ENCODE assay signal across 1 cellular context in genomic region chr19:583968-584239, GRCh38.
TF ChIP-seq lines count a peak whose summit lies in the region.

No MANE protein-coding gene starts in this region.

TF ChIP-seq in K562, 482 proteins besides CTCF, POLR2A, EP300 and RAD21 (continued from another document):
- peak; percentile 45 for TF ChIP-seq HMGN3 (IDR thresholded peaks at IDR 0.05; ENCODE audit: borderline replicate concordance, extremely low read depth, insufficient read length, low read depth, low read length)
- TF ChIP-seq MBD2 (IDR thresholded peaks at IDR 0.05; ENCODE audit: borderline replicate concordance, low read depth), result 0 out of 2 replicates have a peak, but pooled peaks have one; percentile 13
- TF ChIP-seq FOXM1 (IDR thresholded peaks at IDR 0.05; ENCODE audit: low read depth), result no peak
- no peak for TF ChIP-seq FOXM1 (CRISPR knock-in tag; IDR thresholded peaks at IDR 0.05; ENCODE audit: low read depth)
- TF ChIP-seq MECOM (CRISPR knock-in tag; IDR thresholded peaks at IDR 0.05), result no peak
- 0 out of 2 replicates have a peak, but pooled peaks have one; percentile 4 for TF ChIP-seq GABPB1 (CRISPR knock-in tag; IDR thresholded peaks at IDR 0.05)
- TF ChIP-seq NFIC (IDR thresholded peaks at IDR 0.05), result 0 out of 2 replicates have a peak, but pooled peaks have one; percentile 3
- TF ChIP-seq, protein P1, sequence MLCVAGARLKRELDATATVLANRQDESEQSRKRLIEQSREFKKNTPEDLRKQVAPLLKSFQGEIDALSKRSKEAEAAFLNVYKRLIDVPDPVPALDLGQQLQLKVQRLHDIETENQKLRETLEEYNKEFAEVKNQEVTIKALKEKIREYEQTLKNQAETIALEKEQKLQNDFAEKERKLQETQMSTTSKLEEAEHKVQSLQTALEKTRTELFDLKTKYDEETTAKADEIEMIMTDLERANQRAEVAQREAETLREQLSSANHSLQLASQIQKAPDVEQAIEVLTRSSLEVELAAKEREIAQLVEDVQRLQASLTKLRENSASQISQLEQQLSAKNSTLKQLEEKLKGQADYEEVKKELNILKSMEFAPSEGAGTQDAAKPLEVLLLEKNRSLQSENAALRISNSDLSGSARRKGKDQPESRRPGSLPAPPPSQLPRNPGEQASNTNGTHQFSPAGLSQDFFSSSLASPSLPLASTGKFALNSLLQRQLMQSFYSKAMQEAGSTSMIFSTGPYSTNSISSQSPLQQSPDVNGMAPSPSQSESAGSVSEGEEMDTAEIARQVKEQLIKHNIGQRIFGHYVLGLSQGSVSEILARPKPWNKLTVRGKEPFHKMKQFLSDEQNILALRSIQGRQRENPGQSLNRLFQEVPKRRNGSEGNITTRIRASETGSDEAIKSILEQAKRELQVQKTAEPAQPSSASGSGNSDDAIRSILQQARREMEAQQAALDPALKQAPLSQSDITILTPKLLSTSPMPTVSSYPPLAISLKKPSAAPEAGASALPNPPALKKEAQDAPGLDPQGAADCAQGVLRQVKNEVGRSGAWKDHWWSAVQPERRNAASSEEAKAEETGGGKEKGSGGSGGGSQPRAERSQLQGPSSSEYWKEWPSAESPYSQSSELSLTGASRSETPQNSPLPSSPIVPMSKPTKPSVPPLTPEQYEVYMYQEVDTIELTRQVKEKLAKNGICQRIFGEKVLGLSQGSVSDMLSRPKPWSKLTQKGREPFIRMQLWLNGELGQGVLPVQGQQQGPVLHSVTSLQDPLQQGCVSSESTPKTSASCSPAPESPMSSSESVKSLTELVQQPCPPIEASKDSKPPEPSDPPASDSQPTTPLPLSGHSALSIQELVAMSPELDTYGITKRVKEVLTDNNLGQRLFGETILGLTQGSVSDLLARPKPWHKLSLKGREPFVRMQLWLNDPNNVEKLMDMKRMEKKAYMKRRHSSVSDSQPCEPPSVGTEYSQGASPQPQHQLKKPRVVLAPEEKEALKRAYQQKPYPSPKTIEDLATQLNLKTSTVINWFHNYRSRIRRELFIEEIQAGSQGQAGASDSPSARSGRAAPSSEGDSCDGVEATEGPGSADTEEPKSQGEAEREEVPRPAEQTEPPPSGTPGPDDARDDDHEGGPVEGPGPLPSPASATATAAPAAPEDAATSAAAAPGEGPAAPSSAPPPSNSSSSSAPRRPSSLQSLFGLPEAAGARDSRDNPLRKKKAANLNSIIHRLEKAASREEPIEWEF (CRISPR knock-in tag; IDR thresholded peaks at IDR 0.05), result no peak
- no peak for TF ChIP-seq E4F1 (CRISPR knock-in tag; IDR thresholded peaks at IDR 0.05; ENCODE audit: borderline replicate concordance)
- no peak for TF ChIP-seq EHMT2 (IDR thresholded peaks at IDR 0.05)
- TF ChIP-seq ZNF124 (CRISPR knock-in tag; IDR thresholded peaks at IDR 0.05), result no peak
- no peak for TF ChIP-seq DIDO1 (tag; IDR thresholded peaks at IDR 0.05; ENCODE audit: low read depth)
- no peak for TF ChIP-seq NBN (IDR thresholded peaks at IDR 0.05; ENCODE audit: low read depth)
- TF ChIP-seq ZNF445 (CRISPR knock-in tag; IDR thresholded peaks at IDR 0.05; ENCODE audit: low read depth), result no peak
